In the genomic region with DNA sequence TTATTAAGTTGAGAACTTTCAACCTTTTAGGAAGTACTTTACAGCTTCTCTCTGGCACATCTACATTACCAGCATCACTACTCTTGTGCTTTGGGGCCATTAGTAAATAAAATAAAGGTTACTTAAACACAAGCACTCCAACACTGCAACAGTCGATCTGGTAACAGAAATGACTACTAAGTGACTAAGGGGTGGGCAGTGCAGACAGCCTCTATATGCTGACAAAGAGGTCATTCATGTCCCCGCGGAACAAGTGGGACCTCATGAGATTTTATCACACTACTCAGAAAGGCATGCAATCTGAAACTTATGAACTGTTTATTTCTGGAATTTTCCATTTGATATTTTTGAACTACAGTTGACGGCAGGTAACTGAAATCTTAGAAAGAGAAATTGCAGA, we compare ENCODE assay signal across 22 cellular contexts.
DNase-seq lines count a peak whose midpoint lies in the region; ATAC-seq, FAIRE-seq and TF ChIP-seq lines count a peak whose summit lies in the region.
"Had no signal": no experiment of that assay in that cellular context is flagged by ENCODE, and none has a peak within 500 bp of the region (broad histone marks: within the 10 kb centered on the region; RNA-seq: fewer than 3 reads in every experiment).

No MANE protein-coding gene starts in this region.

- H4K20me1 ChIP-seq in PC-3 (ENCODE audit: low read length) = no peaks in the 10 kb centered on the region

- no peak overlapping the region for H3K4me3 Mint-ChIP-seq in activated T-helper 2 cell treated with anti-CD3 and anti-CD28 coated beads, Interferon-gamma antibody, Interleukin-2, Interleukin-4, amounts not matched to agents 10 μg/mL and 5 μg/mL and 100 μg/mL, durations not matched to agents 14 hours and 24 hours and 36 hours (ENCODE audit: low read depth)
- H3K4me3 Mint-ChIP-seq: activated CD4-positive, alpha-beta T cell treated with anti-CD3 and anti-CD28 coated beads, Interleukin-2, amount 10 ng/mL, durations not matched to agents 7 days and 5 days; activated naive CD8-positive, alpha-beta T cell; type B pancreatic cell had no signal

- ATAC-seq in PC-3 = peak; percentile 72
- ATAC-seq: SK-N-SH treated with all-trans-retinoic acid at 6 μM for 48 hours had no signal

- H3K9ac ChIP-seq in PC-3 (ENCODE audit: low read length) = no peak overlapping the region
- H3K9ac ChIP-seq in colonic mucosa (ENCODE audit: low read depth in 2 of 2, low read length in 2 of 2) = no peak overlapping the region

- peak overlapping the region; percentile 28; the same call in 1 of the 2 replicates for H3K4me2 ChIP-seq in PC-3 (ENCODE audit: low read length)

- FAIRE-seq in H54 (lab: Jason Lieb, UNC) = peak; percentile 89
- FAIRE-seq: frontal cortex, islet of Langerhans had no signal

- POLR2A ChIA-PET in PC-3 (lab: Charles Lee; ENCODE audit: unreplicated experiment) = no interaction called here

- peaks cover 5% of the 10 kb centered on the region for H3K4me1 Mint-ChIP-seq in activated T-helper 2 cell treated with anti-CD3 and anti-CD28 coated beads, Interferon-gamma antibody, Interleukin-2, Interleukin-4, amounts not matched to agents 10 μg/mL and 5 μg/mL and 100 μg/mL, durations not matched to agents 14 hours and 24 hours and 36 hours (ENCODE audit: low read depth)
- H3K4me1 Mint-ChIP-seq: activated CD4-positive, alpha-beta T cell treated with anti-CD3 and anti-CD28 coated beads, Interleukin-2, amount 10 ng/mL, durations not matched to agents 7 days and 5 days had no signal

- no peaks in the 10 kb centered on the region for H3F3A ChIP-seq in PC-3 (ENCODE audit: low read length, unreplicated experiment)

- TF ChIP-seq CTCF in PC-3 (conservative IDR thresholded peaks at IDR 0.05; ENCODE audit: low read depth, low read length) (no peak), colonic mucosa (IDR thresholded peaks at IDR 0.05) (no peak)

- H3K9me3 ChIP-seq in PC-3 (ENCODE audit: low read length) (no peaks in the 10 kb centered on the region), colonic mucosa (no peaks in the 10 kb centered on the region)

- H3K4me1 ChIP-seq in PC-3 (ENCODE audit: insufficient read depth, low read length) (peaks cover 26% of the 10 kb centered on the region), colonic mucosa (no peaks in the 10 kb centered on the region)

- TF ChIP-seq POLR2A in H54 (IDR thresholded peaks at IDR 0.05; ENCODE audit: low read depth, low read length) = no peak

- H3K36me3 ChIP-seq in PC-3 (ENCODE audit: low read depth, low read length) (no peaks in the 10 kb centered on the region), colonic mucosa (no peaks in the 10 kb centered on the region)

- no peaks in the 10 kb centered on the region for H3K27me3 Mint-ChIP-seq in activated T-helper 2 cell treated with anti-CD3 and anti-CD28 coated beads, Interferon-gamma antibody, Interleukin-2, Interleukin-4, amounts not matched to agents 10 μg/mL and 5 μg/mL and 100 μg/mL, durations not matched to agents 14 hours and 24 hours and 36 hours (ENCODE audit: low read depth)
- H3K27me3 Mint-ChIP-seq: activated CD4-positive, alpha-beta T cell treated with anti-CD3 and anti-CD28 coated beads, Interleukin-2, amount 10 ng/mL, durations not matched to agents 7 days and 5 days; activated naive CD8-positive, alpha-beta T cell; type B pancreatic cell had no signal

- no peak for DNase-seq in H54 (ENCODE audit: insufficient read length, low spot score)
- peak; percentile 61 for DNase-seq in PC-3
- DNase-seq in globus pallidus (ENCODE audit: low spot score) = peak; percentile 71
- peak; percentile 67 for DNase-seq in pons (ENCODE audit: low spot score)
- no peak for DNase-seq in colonic mucosa
- DNase-seq in activated T-helper 2 cell treated with anti-CD3 and anti-CD28 coated beads, Interferon-gamma antibody, Interleukin-2, Interleukin-4, amounts not matched to agents 10 μg/mL and 5 μg/mL and 100 μg/mL, durations not matched to agents 14 hours and 24 hours and 36 hours (ENCODE audit: low spot score) = no peak
- no peak for DNase-seq in NCI-H69 (lab: John Stamatoyannopoulos, UW)
- DNase-seq: activated CD4-positive, alpha-beta T cell treated with anti-CD3 and anti-CD28 coated beads, Interleukin-2, amount 10 ng/mL, durations not matched to agents 7 days and 5 days; activated CD8-positive, alpha-beta memory T cell treated with anti-CD3 and anti-CD28 coated beads, Interleukin-2, amount 50 U/mL, for 4 hours; effector CD8-positive, alpha-beta T cell; Karpas-422; NCI-H1930; NCI-H526 treated with DMSO at 0.1 percent for 48 hours; stimulated activated CD8-positive, alpha-beta memory T cell treated with anti-CD3 and anti-CD28 coated beads, Interleukin-4, amount 100 ng/mL, for 48 hours; T-helper 2 cell had no signal

- H3K9me2 ChIP-seq in PC-3 (replicated peaks; ENCODE audit: low read length) = no peaks in the 10 kb centered on the region

- no TSS peak for BruUV-seq in PC-3 (replicated peaks; lab: Mats Ljungman, UMichigan)

- H3K27ac ChIP-seq in PC-3 (ENCODE audit: low read length) (peak overlapping the region; percentile 63), colonic mucosa (no peak overlapping the region)
- H3K27ac ChIP-seq: RWPE1, VCaP had no signal

- intact Hi-C loops in PC-3 (cut with micrococcal nuclease) (no loop called here), colonic mucosa (cut with DNase I) (no loop called here)
- intact Hi-C loops in activated T-helper 2 cell treated with anti-CD3 and anti-CD28 coated beads, Interferon-gamma antibody, Interleukin-2, Interleukin-4, amounts not matched to agents 10 μg/mL and 5 μg/mL and 100 μg/mL, durations not matched to agents 14 hours and 24 hours and 36 hours (cut with micrococcal nuclease) = no loop called here

- H3K9me3 Mint-ChIP-seq in activated T-helper 2 cell treated with anti-CD3 and anti-CD28 coated beads, Interferon-gamma antibody, Interleukin-2, Interleukin-4, amounts not matched to agents 10 μg/mL and 5 μg/mL and 100 μg/mL, durations not matched to agents 14 hours and 24 hours and 36 hours = no peaks in the 10 kb centered on the region
- H3K9me3 Mint-ChIP-seq: activated CD4-positive, alpha-beta T cell treated with anti-CD3 and anti-CD28 coated beads, Interleukin-2, amount 10 ng/mL, durations not matched to agents 7 days and 5 days; type B pancreatic cell had no signal

- peaks cover 13% of the 10 kb centered on the region for H3K36me3 Mint-ChIP-seq in activated T-helper 2 cell treated with anti-CD3 and anti-CD28 coated beads, Interferon-gamma antibody, Interleukin-2, Interleukin-4, amounts not matched to agents 10 μg/mL and 5 μg/mL and 100 μg/mL, durations not matched to agents 14 hours and 24 hours and 36 hours (ENCODE audit: low read depth)

- no peak overlapping the region for H3K4me3 ChIP-seq in PC-3 (ENCODE audit: low read length)
- no peak overlapping the region for H3K4me3 ChIP-seq in colonic mucosa

- no peaks in the 10 kb centered on the region for H3K79me2 ChIP-seq in PC-3 (ENCODE audit: low read length)

- 0 out of 2 replicates have a peak overlapping the region, but pooled peaks have one; percentile 15 for H2AFZ ChIP-seq in PC-3 (ENCODE audit: low read length)

- H3K27me3 ChIP-seq in PC-3 (ENCODE audit: low read length) (no peaks in the 10 kb centered on the region), colonic mucosa (no peaks in the 10 kb centered on the region)

- CTCF ChIA-PET in PC-3 (lab: Charles Lee) = no interaction called here

- H3K27ac Mint-ChIP-seq in activated T-helper 2 cell treated with anti-CD3 and anti-CD28 coated beads, Interferon-gamma antibody, Interleukin-2, Interleukin-4, amounts not matched to agents 10 μg/mL and 5 μg/mL and 100 μg/mL, durations not matched to agents 14 hours and 24 hours and 36 hours = no peak overlapping the region
- H3K27ac Mint-ChIP-seq: activated CD4-positive, alpha-beta T cell treated with anti-CD3 and anti-CD28 coated beads, Interleukin-2, amount 10 ng/mL, durations not matched to agents 7 days and 5 days; activated naive CD8-positive, alpha-beta T cell; type B pancreatic cell had no signal

Comparison
In these comparisons a context has a peak if more than half of its experiments do, and no peak if none do; other contexts are left out.
1. DNase-seq: peak in PC-3 (single experiment), globus pallidus (single experiment) and pons (single experiment); none in H54 (single experiment), colonic mucosa (single experiment), activated T-helper 2 cell treated with anti-CD3 and anti-CD28 coated beads, Interferon-gamma antibody, Interleukin-2, Interleukin-4, amounts not matched to agents 10 μg/mL and 5 μg/mL and 100 μg/mL, durations not matched to agents 14 hours and 24 hours and 36 hours (single experiment) and NCI-H69 (single experiment).